ENCODE assay signal across 9 cellular contexts in genomic region chr3:50341537-50341936, GRCh38. TPM values are rescaled to one million over a fixed set of nuclear protein-coding genes. Genes with fewer than 3 reads are reported as not detected.
DNase-seq lines count a peak whose midpoint lies in the region; ATAC-seq and TF ChIP-seq lines count a peak whose summit lies in the region.
"Had no signal": no experiment of that assay in that cellular context is flagged by ENCODE, and none has a peak within 500 bp of the region (broad histone marks: within the 10 kb centered on the region; RNA-seq: fewer than 3 reads in every experiment).

No MANE protein-coding gene starts in this region.

- TF ChIP-seq CTCF in tibial nerve (IDR thresholded peaks at IDR 0.05), result no peak
- no peak for TF ChIP-seq CTCF in foreskin keratinocyte (conservative IDR thresholded peaks at IDR 0.05)

- H3K4me3 Mint-ChIP-seq in activated T-helper 17 cell treated with anti-CD3 and anti-CD28 coated beads, Interleukin-2, amount 50 U/mL, for 72 hours, result peak overlapping the region; percentile 98
- H3K4me3 Mint-ChIP-seq in memory B cell, result peak overlapping the region; percentile 97

- H3K4me1 Mint-ChIP-seq in activated T-helper 17 cell treated with anti-CD3 and anti-CD28 coated beads, Interleukin-2, amount 50 U/mL, for 72 hours, result peaks cover 16% of the 10 kb centered on the region
- H3K4me1 Mint-ChIP-seq in memory B cell, result peaks cover 35% of the 10 kb centered on the region

- no peaks in the 10 kb centered on the region for H3K27me3 ChIP-seq in tibial nerve
- H3K27me3 ChIP-seq in foreskin keratinocyte, result no peaks in the 10 kb centered on the region

- ATAC-seq in Right ventricle myocardium superior (ENCODE audit: poor library complexity), result no peak
- no peak for ATAC-seq in activated T-helper 17 cell treated with anti-CD3 and anti-CD28 coated beads, Interleukin-2, amount 50 U/mL, for 72 hours (replicated peaks)
- no peak for ATAC-seq in memory B cell (ENCODE audit: low read depth)
- ATAC-seq in foreskin keratinocyte, result no peak
- ATAC-seq in GM19467 (IDR thresholded peaks at IDR 0.05; ENCODE audit: unreplicated experiment), result no peak

- H3K4me3 ChIP-seq in tibial nerve, result peak overlapping the region; percentile 47 to 68 (median 60)

- peaks cover 0 to 63% (median 30%) of the 10 kb centered on the region in 4 donors for H3K4me1 ChIP-seq in tibial nerve
- H3K4me1 ChIP-seq in foreskin keratinocyte, result no peaks in the 10 kb centered on the region

- no peaks in the 10 kb centered on the region for H3K9me3 ChIP-seq in tibial nerve

- H3K27me3 Mint-ChIP-seq in activated T-helper 17 cell treated with anti-CD3 and anti-CD28 coated beads, Interleukin-2, amount 50 U/mL, for 72 hours, result no peaks in the 10 kb centered on the region
- no peaks in the 10 kb centered on the region for H3K27me3 Mint-ChIP-seq in memory B cell

- H3K9me3 Mint-ChIP-seq in activated T-helper 17 cell treated with anti-CD3 and anti-CD28 coated beads, Interleukin-2, amount 50 U/mL, for 72 hours, result no peaks in the 10 kb centered on the region
- H3K9me3 Mint-ChIP-seq in memory B cell, result no peaks in the 10 kb centered on the region

- DNase-seq in Right ventricle myocardium superior, result peak; percentile 46
- no peak for DNase-seq in cardiac septum (ENCODE audit: low spot score)
- no peak for DNase-seq in memory B cell (ENCODE audit: low spot score in 2 of 2)
- DNase-seq in tibial nerve (ENCODE audit: low spot score in 2 of 2), result no peak
- DNase-seq in foreskin keratinocyte, result no peak
- no peak for DNase-seq in AML-193 (lab: John Stamatoyannopoulos, UW)

- H3K27ac Mint-ChIP-seq in activated T-helper 17 cell treated with anti-CD3 and anti-CD28 coated beads, Interleukin-2, amount 50 U/mL, for 72 hours, result no peak overlapping the region
- no peak overlapping the region for H3K27ac Mint-ChIP-seq in memory B cell

- TF ChIP-seq EP300 in tibial nerve (IDR thresholded peaks at IDR 0.05), result no peak

- TF ChIP-seq POLR2A in tibial nerve (IDR thresholded peaks at IDR 0.05), result no peak

- H3K36me3 ChIP-seq in tibial nerve, result no peaks in the 10 kb centered on the region

- intact Hi-C loops in Right ventricle myocardium superior (cut with DNase I), result no loop called here
- intact Hi-C loops in cardiac septum (cut with DNase I), result no loop called here

- 92 to 94% methylated on average over 9 of the region's 9 CpGs for WGBS in tibial nerve, 2 donors

- peaks cover 38% of the 10 kb centered on the region for H3K36me3 Mint-ChIP-seq in activated T-helper 17 cell treated with anti-CD3 and anti-CD28 coated beads, Interleukin-2, amount 50 U/mL, for 72 hours (ENCODE audit: low read depth)
- H3K36me3 Mint-ChIP-seq in memory B cell, result peaks cover 5% of the 10 kb centered on the region

- H3K27ac ChIP-seq in tibial nerve (peak overlapping the region in 3 of 4 donors; percentile 97 to 100 (median 98)), foreskin keratinocyte (no peak overlapping the region)
- H3K27ac ChIP-seq: KMS-11 had no signal

RNA-seq across cellular contexts. Expression of gene RASSF1, which starts 0.9 kb away (rescaled TPM):
- total RNA-seq in Right ventricle myocardium superior (14.1 TPM), cardiac septum (11.0 TPM), tibial nerve (10 to 100 TPM; 77.4 to 99.0 (median 82.6) TPM), foreskin keratinocyte (22.1 and 23.8 TPM in 2 replicates)
- 100 to 1,000 TPM in 1 of 2 donors, 10 to 100 TPM in 1; 85.8 to 139 TPM for total RNA-seq in activated T-helper 17 cell treated with anti-CD3 and anti-CD28 coated beads, Interleukin-2, amount 50 U/mL, for 72 hours
- polyA plus RNA-seq in foreskin keratinocyte, result 28.5 and 29.4 TPM in 2 replicates

RNA-seq across cellular contexts. Expression of gene ZMYND10, which starts 4.0 kb away (rescaled TPM):
- total RNA-seq in Right ventricle myocardium superior, result not detected
- total RNA-seq in cardiac septum, result 0.35 TPM
- total RNA-seq in activated T-helper 17 cell treated with anti-CD3 and anti-CD28 coated beads, Interleukin-2, amount 50 U/mL, for 72 hours, result 10 to 100 TPM in 1 of 2 donors, 1 to 10 TPM in 1; 3.9 to 10.9 TPM
- 1 to 10 TPM in 2 of 4 donors, under 1 TPM in 1, not detected in 1; 0.30 to 1.7 (median 1.3) TPM for total RNA-seq in tibial nerve
- total RNA-seq in foreskin keratinocyte, result 0.44 and 0.46 TPM in 2 replicates
- 0.53 and 0.58 TPM in 2 replicates for polyA plus RNA-seq in foreskin keratinocyte

RNA-seq across cellular contexts. Expression of gene NPRL2, which starts 9.0 kb away (rescaled TPM):
- total RNA-seq in Right ventricle myocardium superior (14.8 TPM), cardiac septum (19.1 TPM), tibial nerve (10 to 100 TPM; 22.7 to 35.2 (median 27.2) TPM), foreskin keratinocyte (19.4 and 23.9 TPM in 2 replicates)
- 10 to 100 TPM; 50.2 to 96.5 TPM for total RNA-seq in activated T-helper 17 cell treated with anti-CD3 and anti-CD28 coated beads, Interleukin-2, amount 50 U/mL, for 72 hours
- 18.9 and 22.2 TPM in 2 replicates for polyA plus RNA-seq in foreskin keratinocyte

RNA-seq across cellular contexts. Expression of gene CYB561D2, which starts 9.1 kb away (rescaled TPM):
- total RNA-seq in Right ventricle myocardium superior, result 5.6 TPM
- 6.4 TPM for total RNA-seq in cardiac septum
- 10 to 100 TPM; 35.6 to 40.8 TPM for total RNA-seq in activated T-helper 17 cell treated with anti-CD3 and anti-CD28 coated beads, Interleukin-2, amount 50 U/mL, for 72 hours
- total RNA-seq in tibial nerve, result 10 to 100 TPM; 16.2 to 21.6 (median 19.2) TPM
- total RNA-seq in foreskin keratinocyte, result 18.6 and 19.8 TPM in 2 replicates
- polyA plus RNA-seq in foreskin keratinocyte, result 26.0 and 27.3 TPM in 2 replicates

RNA-seq across cellular contexts. Expression of gene TUSC2, which starts 13.5 kb away (rescaled TPM):
- total RNA-seq in Right ventricle myocardium superior (28.2 TPM), cardiac septum (24.5 TPM), tibial nerve (10 to 100 TPM; 19.0 to 31.9 (median 20.8) TPM), foreskin keratinocyte (21.8 and 23.6 TPM in 2 replicates)
- total RNA-seq in activated T-helper 17 cell treated with anti-CD3 and anti-CD28 coated beads, Interleukin-2, amount 50 U/mL, for 72 hours, result 10 to 100 TPM; 13.9 to 19.3 TPM
- polyA plus RNA-seq in foreskin keratinocyte, result 35.2 and 37.4 TPM in 2 replicates
